10 cellular contexts compared by ENCODE assay signal in the genomic region with DNA sequence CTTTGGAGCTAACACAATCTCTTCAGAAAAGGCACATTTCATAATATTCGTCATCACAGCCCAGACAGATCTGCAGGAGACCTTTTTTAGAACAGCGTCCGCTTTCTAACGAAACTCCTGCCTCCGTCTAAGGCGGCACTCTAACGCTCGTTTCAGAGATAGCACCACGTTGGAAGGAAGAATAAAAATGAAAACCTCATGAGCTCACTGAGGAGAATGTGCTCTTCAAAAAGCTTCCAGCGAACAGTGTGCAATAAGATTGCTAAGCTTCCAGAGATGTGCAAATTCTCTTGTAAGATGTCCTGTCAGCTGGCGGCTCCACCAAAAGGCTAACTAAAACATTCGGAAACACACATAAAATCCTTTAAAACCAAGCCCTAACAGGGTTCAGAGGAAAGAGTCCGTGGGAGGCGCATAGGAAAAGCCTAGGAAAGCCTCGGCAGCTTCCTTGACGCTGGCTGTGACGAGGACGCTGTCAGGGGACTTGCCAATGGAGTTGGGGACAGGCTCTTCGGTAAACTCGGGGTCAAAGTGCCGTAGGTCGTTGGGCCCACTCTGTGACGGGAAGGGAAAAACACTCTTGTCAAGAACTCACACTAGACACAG.
DNase-seq lines count a peak whose midpoint lies in the region; ATAC-seq and FAIRE-seq lines count a peak whose summit lies in the region.
"Had no signal": no experiment of that assay in that cellular context is flagged by ENCODE, and none has a peak within 500 bp of the region (broad histone marks: within the 10 kb centered on the region; RNA-seq: fewer than 3 reads in every experiment).

No MANE protein-coding gene starts in this region.

- peak overlapping the region in 1 of 2 donors; percentile 35 for H3K27ac Mint-ChIP-seq in T-cell

- peak overlapping the region in 10 of 11 experiments; percentile 4 to 96 (median 84); a peak in 20 of 22 replicates for H3K4me2 ChIP-seq in BLaER1 treated with 17β-estradiol and CSF1 and Interleukin-3, amounts not matched to agents 10 nM and 100 nM
- H3K4me2 ChIP-seq in trophoblast cell (ENCODE audit: low read length) = no peak overlapping the region

- no peak overlapping the region for H4K8ac ChIP-seq in trophoblast cell (ENCODE audit: low read depth, low read length)

- H4K12ac ChIP-seq in trophoblast cell (ENCODE audit: low read depth, low read length) = no peak overlapping the region

- no peak overlapping the region for H4K91ac ChIP-seq in trophoblast cell (ENCODE audit: low read depth, low read length)

- no peak overlapping the region for H3K18ac ChIP-seq in trophoblast cell (ENCODE audit: low read length)

- CTCF ChIA-PET in T-cell (lab: Charles Lee) = interaction anchor here in 1 of 2 donors (0.5 to 1.2 kb wide), 3 partner anchors 471 to 654 kb away, joined by 3 to 5 read pairs (median 3); no protein-coding TSS in a partner anchor

- H3K4me1 Mint-ChIP-seq in T-cell = peaks cover 48 to 54% (median 50%) of the 10 kb centered on the region in 3 donors

- H3K79me1 ChIP-seq in trophoblast cell (ENCODE audit: low read length) = peaks cover 4% of the 10 kb centered on the region

- H2AK5ac ChIP-seq in trophoblast cell (ENCODE audit: low read length) = peak overlapping the region; percentile 53

- no peak overlapping the region for H2AFZ ChIP-seq in trophoblast cell (ENCODE audit: insufficient read depth, low read length, poor library complexity)

- H3K9me3 ChIP-seq in BLaER1 treated with 17β-estradiol and CSF1 and Interleukin-3, amounts not matched to agents 10 nM and 100 nM (replicated peaks in 1 of 11) = no peaks in the 10 kb centered on the region
- H3K9me3 ChIP-seq in trophoblast cell (ENCODE audit: insufficient read depth, low read depth, low read length) = no peaks in the 10 kb centered on the region

- H3K4me3 Mint-ChIP-seq in T-cell = peak overlapping the region in 2 of 3 donors; percentile 4 to 94

- no peak for FAIRE-seq in GM19239 (lab: Jason Lieb, UNC)
- FAIRE-seq: G401.6 had no signal

- no peak overlapping the region for H3K14ac ChIP-seq in trophoblast cell (ENCODE audit: low read length)

- peaks cover 58 to 63% (median 62%) of the 10 kb centered on the region in 11 experiments for H3K36me3 ChIP-seq in BLaER1 treated with 17β-estradiol and CSF1 and Interleukin-3, amounts not matched to agents 10 nM and 100 nM
- peaks cover 9 to 21% of the 10 kb centered on the region in 2 experiments for H3K36me3 ChIP-seq in trophoblast cell (ENCODE audit: control insufficient read depth in 1 of 2, insufficient read depth in 2 of 2, low read length in 2 of 2)

- H4K20me1 ChIP-seq in BLaER1 treated with 17β-estradiol and CSF1 and Interleukin-3, amounts not matched to agents 10 nM and 100 nM = peaks cover 38 to 81% (median 52%) of the 10 kb centered on the region in 11 experiments

- no peak for DNase-seq in T-cell
- DNase-seq in fibroblast of peridontal ligament (ENCODE audit: extremely low read depth) = peak; percentile 35
- peak in 1 of 2 donors; percentile 7 for DNase-seq in trophoblast cell
- DNase-seq in GM19239 (ENCODE audit: insufficient read length, low spot score) = no peak
- no peak for DNase-seq in putamen (ENCODE audit: low spot score)
- DNase-seq in NCI-H345 (lab: John Stamatoyannopoulos, UW) = no peak
- DNase-seq: NCI-H1694 had no signal

- peak overlapping the region in 6 of 10 experiments; percentile 4 to 90 (median 83); a peak in 9 of 20 replicates for H3K4me3 ChIP-seq in BLaER1 treated with 17β-estradiol and CSF1 and Interleukin-3, amounts not matched to agents 10 nM and 100 nM
- H3K4me3 ChIP-seq in trophoblast cell (ENCODE audit: low read depth, low read length) = no peak overlapping the region

- ATAC-seq in T-cell (replicated peaks in 1 of 4) = no peak
- ATAC-seq in GM21423 (IDR thresholded peaks at IDR 0.05; ENCODE audit: unreplicated experiment) = no peak

- no peak overlapping the region for H2BK120ac ChIP-seq in trophoblast cell (ENCODE audit: insufficient read depth, low read length, poor library complexity)

- H2BK12ac ChIP-seq in trophoblast cell (ENCODE audit: low read length) = no peak overlapping the region

- H3K9ac ChIP-seq in BLaER1 treated with 17β-estradiol and CSF1 and Interleukin-3, amounts not matched to agents 10 nM and 100 nM = peak overlapping the region in 4 of 11 experiments; percentile 91 to 100 (median 100); a peak in 7 of 22 replicates
- H3K9ac ChIP-seq in trophoblast cell (ENCODE audit: low read length) = no peak overlapping the region

- peaks cover 10 to 48% (median 38%) of the 10 kb centered on the region in 10 experiments; a peak in 18 of 20 replicates for H3K4me1 ChIP-seq in BLaER1 treated with 17β-estradiol and CSF1 and Interleukin-3, amounts not matched to agents 10 nM and 100 nM
- H3K4me1 ChIP-seq in trophoblast cell (ENCODE audit: control insufficient read depth in 1 of 2, insufficient read depth in 2 of 2, low read length in 2 of 2) = no peaks in the 10 kb centered on the region

- H3K27me3 ChIP-seq in BLaER1 treated with 17β-estradiol and CSF1 and Interleukin-3, amounts not matched to agents 10 nM and 100 nM = no peaks in the 10 kb centered on the region
- no peaks in the 10 kb centered on the region for H3K27me3 ChIP-seq in trophoblast cell (ENCODE audit: insufficient read depth, low read length)

- peak overlapping the region in 3 of 11 experiments; percentile 98 to 100 (median 100); a peak in 6 of 22 replicates for H3K27ac ChIP-seq in BLaER1 treated with 17β-estradiol and CSF1 and Interleukin-3, amounts not matched to agents 10 nM and 100 nM
- no peak overlapping the region for H3K27ac ChIP-seq in trophoblast cell (ENCODE audit: low read depth, low read length)

- no peaks in the 10 kb centered on the region for H3K79me2 ChIP-seq in trophoblast cell (ENCODE audit: control insufficient read depth, insufficient read depth, low read length, poor library complexity)

- no peaks in the 10 kb centered on the region for H3K27me3 Mint-ChIP-seq in T-cell

- H2BK5ac ChIP-seq in trophoblast cell (ENCODE audit: low read depth, low read length, poor library complexity) = no peak overlapping the region

- POLR2A ChIA-PET in T-cell (lab: Charles Lee) = interaction anchor here in 1 of 2 donors (0.5 kb wide), 1 partner anchor 72 kb away, joined by 4 read pairs; no protein-coding TSS in a partner anchor

- no peak overlapping the region for H3K4ac ChIP-seq in trophoblast cell (ENCODE audit: low read depth, low read length)

- peaks cover 48% of the 10 kb centered on the region for H3K36me3 Mint-ChIP-seq in T-cell

- no peaks in the 10 kb centered on the region for H3K9me3 Mint-ChIP-seq in T-cell

- no CpG with 5 or more reads among the region's 23 CpGs for WGBS in trophoblast cell (ENCODE audit: extremely low coverage, insufficient coverage, insufficient read length)

- no peak overlapping the region for H3K23ac ChIP-seq in trophoblast cell (ENCODE audit: low read length)
